ENCODE assay signal across 28 cellular contexts in the genomic region with DNA sequence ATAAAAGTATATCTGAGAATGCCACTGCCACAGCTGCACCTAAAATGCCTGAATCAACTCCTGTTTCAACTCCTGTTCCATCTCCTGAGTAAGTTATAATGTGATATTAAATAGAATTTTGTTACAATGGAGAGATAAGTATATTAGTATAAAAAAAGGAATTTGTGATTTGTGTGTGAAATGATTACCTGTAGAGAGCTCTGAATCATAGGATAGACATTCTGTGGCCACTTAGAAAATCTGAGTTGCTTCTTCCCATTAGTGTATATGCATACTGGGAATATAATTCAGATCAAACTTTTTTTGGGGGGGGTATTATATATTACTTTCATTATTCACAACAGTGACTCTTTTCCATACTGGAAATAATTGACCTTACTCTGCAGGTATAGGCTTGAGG. TPM values are rescaled to one million over a fixed set of nuclear protein-coding genes. Genes with fewer than 3 reads are reported as not detected.
DNase-seq lines count a peak whose midpoint lies in the region; ATAC-seq, FAIRE-seq and TF ChIP-seq lines count a peak whose summit lies in the region.
"Had no signal": no experiment of that assay in that cellular context is flagged by ENCODE, and none has a peak within 500 bp of the region (broad histone marks: within the 10 kb centered on the region; RNA-seq: fewer than 3 reads in every experiment).

No MANE protein-coding gene starts in this region.

- dilution Hi-C loops in endothelial cell of umbilical vein (cut with MboI; ENCODE audit: extremely low pct_ligation_motif_present, low sequenced_read_pairs): no loop called here

- H4K20me1 ChIP-seq in PC-9 (ENCODE audit: insufficient read depth) (no peaks in the 10 kb centered on the region), endothelial cell of umbilical vein (replicated peaks; ENCODE audit: control insufficient read depth, extremely low read depth, insufficient read depth, low read length) (no peaks in the 10 kb centered on the region), osteoblast (ENCODE audit: insufficient read depth, low read length) (no peaks in the 10 kb centered on the region)

- BruUV-seq in PC-9 (replicated peaks; lab: Mats Ljungman, UMichigan): no TSS peak
- BruUV-seq in endothelial cell of umbilical vein (replicated peaks; lab: Mats Ljungman, UMichigan): no TSS peak

- ATAC-seq in GM18517 (IDR thresholded peaks at IDR 0.05; ENCODE audit: unreplicated experiment): no peak
- ATAC-seq: activated CD4-positive, alpha-beta T cell treated with anti-CD3 and anti-CD28 coated beads for 36 hours; activated CD8-positive, alpha-beta T cell treated with anti-CD3 and anti-CD28 coated beads, Interleukin-2, amount 10 ng/mL, durations not matched to agents 7 days and 5 days; sciatic nerve had no signal

- H3F3A ChIP-seq in PC-9 (ENCODE audit: insufficient read depth, low read depth): peaks cover 36% of the 10 kb centered on the region

- H3K4me2 ChIP-seq in PC-9: no peak overlapping the region
- H3K4me2 ChIP-seq in endothelial cell of umbilical vein (ENCODE audit: insufficient read depth, low read length): peak overlapping the region; percentile 77
- peak overlapping the region; percentile 32 for H3K4me2 ChIP-seq in osteoblast (ENCODE audit: insufficient read depth, low read length)

- H3K4me3 ChIP-seq in PC-9 (no peak overlapping the region), endothelial cell of umbilical vein (replicated peaks in 1 of 3; ENCODE audit: insufficient read depth in 1 of 3, low read depth in 1 of 3, low read length in 3 of 3) (no peak overlapping the region), osteoblast (ENCODE audit: insufficient read depth, low read length) (no peak overlapping the region)
- H3K4me3 ChIP-seq: coronary artery, Peyer's patch, tibial nerve had no signal

- H2AFZ ChIP-seq in PC-9 (no peak overlapping the region), endothelial cell of umbilical vein (ENCODE audit: low read depth, low read length) (no peak overlapping the region), osteoblast (ENCODE audit: low read length) (no peak overlapping the region)

- H3K9me1 ChIP-seq in endothelial cell of umbilical vein (replicated peaks; ENCODE audit: control insufficient read depth, extremely low read depth, insufficient read depth, low read length): no peaks in the 10 kb centered on the region

- DNase-seq in ELR (ENCODE audit: low read depth) (peak; percentile 63), PC-9 (peak in 1 of 2 experiments; percentile 46), endothelial cell of umbilical vein (ENCODE audit: low read depth, low spot score) (no peak), osteoblast (ENCODE audit: insufficient read length, low spot score, missing footprints) (no peak), H4 (ENCODE audit: low spot score) (no peak)
- no peak for DNase-seq in stimulated activated CD4-positive, alpha-beta T cell treated with anti-CD3 and anti-CD28 coated beads, Interleukin-2, amount 100 ng/mL, for 24 hours
- DNase-seq: activated CD4-positive, alpha-beta T cell treated with anti-CD3 and anti-CD28 coated beads for 36 hours; activated CD8-positive, alpha-beta T cell treated with anti-CD3 and anti-CD28 coated beads, Interleukin-2, amount 10 ng/mL, durations not matched to agents 7 days and 5 days; activated naive CD4-positive, alpha-beta T cell treated with anti-CD3 and anti-CD28 coated beads, Interleukin-2, amount 50 U/mL, for 16 hours; amygdala; C1 segment of cervical spinal cord; DMS53; effector CD8-positive, alpha-beta T cell; erythroblast; glutamatergic neuron; KG1; midbrain; naive B cell; NCI-H1930; NCI-H2227 treated with DMSO at 0.1 percent for 48 hours; NCI-H69; Peyer's patch; stimulated activated CD4-positive, alpha-beta T cell treated with anti-CD3 and anti-CD28 coated beads, Interleukin-4, amount 100 ng/mL, for 4 hours; T-helper 9 cell had no signal

- peaks cover 44% of the 10 kb centered on the region for H3K4me1 ChIP-seq in PC-9 (replicated peaks; ENCODE audit: insufficient read depth)
- peaks cover 58% of the 10 kb centered on the region for H3K4me1 ChIP-seq in endothelial cell of umbilical vein (ENCODE audit: control insufficient read depth, extremely low read depth, insufficient read depth, low read length)
- H3K4me1 ChIP-seq in osteoblast (ENCODE audit: insufficient read depth, low read length): peaks cover 47% of the 10 kb centered on the region
- H3K4me1 ChIP-seq: Peyer's patch had no signal

- no peaks in the 10 kb centered on the region for H3K79me2 ChIP-seq in PC-9 (ENCODE audit: low read depth)
- H3K79me2 ChIP-seq in endothelial cell of umbilical vein (ENCODE audit: control insufficient read depth, insufficient read depth, low read length): peaks cover 2% of the 10 kb centered on the region
- peaks cover 5% of the 10 kb centered on the region for H3K79me2 ChIP-seq in osteoblast (ENCODE audit: insufficient read depth, low read length)

- no peak for FAIRE-seq in endothelial cell of umbilical vein (lab: Jason Lieb, UNC)

- H3K9me3 ChIP-seq in PC-9 (ENCODE audit: insufficient read depth, low read depth) (peaks cover 8% of the 10 kb centered on the region), endothelial cell of umbilical vein (replicated peaks; ENCODE audit: control insufficient read depth, insufficient read depth, low read length) (no peaks in the 10 kb centered on the region), osteoblast (ENCODE audit: low read depth, low read length) (no peaks in the 10 kb centered on the region)
- H3K9me3 ChIP-seq: Peyer's patch, tibial nerve had no signal

- TF ChIP-seq CTCF in PC-9 (conservative IDR thresholded peaks at IDR 0.05) (no peak), endothelial cell of umbilical vein (IDR thresholded peaks at IDR 0.05; ENCODE audit: extremely low read depth in 1 of 2, insufficient read depth in 1 of 2, low read depth in 1 of 2, low read length in 2 of 2) (no peak), osteoblast (IDR thresholded peaks at IDR 0.05; ENCODE audit: extremely low read depth, low read depth, low read length) (no peak)

- CTCF ChIA-PET in PC-9 (lab: Charles Lee) (no interaction called here), endothelial cell of umbilical vein (lab: Charles Lee) (interaction anchor here (1.0 to 2.1 kb wide), 4 partner anchors 16 to 134 kb away, joined by 3 to 10 read pairs (median 3); a partner anchor contains a TSS)

- intact Hi-C loops in PC-9 (cut with micrococcal nuclease; ENCODE audit: unreplicated experiment) (loop anchor here (1.0 to 5.0 kb wide), 2 partner anchors 10 to 51 kb away; no protein-coding TSS in a partner anchor), endothelial cell of umbilical vein (cut with micrococcal nuclease) (loop anchor here (5.0 kb wide), 1 partner anchor 134 kb away; no protein-coding TSS in a partner anchor)

- POLR2A ChIA-PET in PC-9 (lab: Charles Lee; ENCODE audit: unreplicated experiment): interaction anchor here (0.6 to 1.5 kb wide), 2 partner anchors 53 to 168 kb away, joined by 4 read pairs; a partner anchor contains a TSS
- POLR2A ChIA-PET in endothelial cell of umbilical vein (lab: Charles Lee): interaction anchor here (1.5 kb wide), 1 partner anchor 53 kb away, joined by 3 read pairs; a partner anchor contains a TSS

- H3K36me3 ChIP-seq in PC-9 (ENCODE audit: low read depth) (peaks cover 50% of the 10 kb centered on the region), endothelial cell of umbilical vein (ENCODE audit: control insufficient read depth in 2 of 2, extremely low read depth in 1 of 2, insufficient read depth in 2 of 2, low read length in 2 of 2) (peaks cover 0 to 6% of the 10 kb centered on the region in 2 experiments), osteoblast (ENCODE audit: insufficient read depth, low read length) (peaks cover 19% of the 10 kb centered on the region)

- H3K9ac ChIP-seq in endothelial cell of umbilical vein (replicated peaks; ENCODE audit: extremely low read depth, insufficient read depth, low read length): no peak overlapping the region

- H3K27ac ChIP-seq in PC-9 (peak overlapping the region; percentile 42), endothelial cell of umbilical vein (ENCODE audit: insufficient read depth, low read depth, low read length) (peak overlapping the region; percentile 53), osteoblast (ENCODE audit: low read depth, low read length) (peak overlapping the region; percentile 65)
- H3K27ac ChIP-seq: coronary artery, Peyer's patch, tibial nerve had no signal

- no peaks in the 10 kb centered on the region for H3K9me2 ChIP-seq in PC-9 (ENCODE audit: insufficient read depth)

- TF ChIP-seq POLR2A in endothelial cell of umbilical vein (IDR thresholded peaks at IDR 0.05; ENCODE audit: low read depth, low read length): no peak

- H3K27me3 ChIP-seq in PC-9 (ENCODE audit: insufficient read depth, low read depth): no peaks in the 10 kb centered on the region
- H3K27me3 ChIP-seq in endothelial cell of umbilical vein (ENCODE audit: control insufficient read depth in 2 of 2, insufficient read depth in 2 of 2, low read length in 2 of 2): no peaks in the 10 kb centered on the region
- H3K27me3 ChIP-seq in osteoblast (ENCODE audit: insufficient read depth, low read length): no peaks in the 10 kb centered on the region
- H3K27me3 ChIP-seq: Peyer's patch, tibial nerve had no signal

TF ChIP-seq in endothelial cell of umbilical vein, 7 proteins besides CTCF, POLR2A, EP300 and RAD21 (continues in another document):
- TF ChIP-seq JUN (IDR thresholded peaks at IDR 0.05; ENCODE audit: borderline replicate concordance, insufficient read depth, insufficient read length, low read depth): no peak
- TF ChIP-seq EZH2 (IDR thresholded peaks at IDR 0.05; ENCODE audit: borderline replicate concordance, low read depth, low read length, severe bottlenecking): no peak
- TF ChIP-seq GATA2 (IDR thresholded peaks at IDR 0.05; ENCODE audit: insufficient read depth, insufficient read length, low read depth, low read length): no peak
- no peak for TF ChIP-seq MYC (IDR thresholded peaks at IDR 0.05; ENCODE audit: low read depth, low read length)
- TF ChIP-seq POLR2AphosphoS5 (IDR thresholded peaks at IDR 0.05; ENCODE audit: insufficient read depth, low read depth, low read length): no peak
- TF ChIP-seq FOS (IDR thresholded peaks at IDR 0.05; ENCODE audit: borderline replicate concordance, insufficient read depth, low read length): no peak

RNA-seq across cellular contexts. Expression of a gene that starts 52.9 kb away (rescaled TPM):
- total RNA-seq in PC-9 (2021) (31.2 and 34.0 TPM in 2 replicates), endothelial cell of umbilical vein (26.6 and 27.2 TPM in 2 replicates), osteoblast (41.3 and 41.6 TPM in 2 replicates)
- polyA plus RNA-seq in endothelial cell of umbilical vein: 4.0 and 5.1 TPM in 2 replicates
- polyA plus RNA-seq in endothelial cell of umbilical vein (2011; cell fraction: cytosol; rRNA removed): 5.2 and 5.7 TPM in 2 replicates
- polyA plus RNA-seq in endothelial cell of umbilical vein (2011; cell fraction: nucleus; rRNA removed): 14.9 and 21.3 TPM in 2 replicates
- polyA plus RNA-seq in endothelial cell of umbilical vein (2012): 9.7 and 17.0 TPM in 2 replicates
- 13.4 and 15.4 TPM in 2 replicates for polyA minus RNA-seq in endothelial cell of umbilical vein
- 9.9 TPM for polyA minus RNA-seq in endothelial cell of umbilical vein (2011; cell fraction: cytosol; rRNA and poly(A)+ RNA removed)
- 30.2 and 44.0 TPM in 2 replicates for polyA minus RNA-seq in endothelial cell of umbilical vein (2011; cell fraction: nucleus; rRNA and poly(A)+ RNA removed)
- total RNA-seq in H4 (2014; rRNA removed; shearing (Covaris generic)): 11.5 and 14.7 TPM in 2 replicates
